19 cellular contexts compared by ENCODE assay signal in the genomic region with DNA sequence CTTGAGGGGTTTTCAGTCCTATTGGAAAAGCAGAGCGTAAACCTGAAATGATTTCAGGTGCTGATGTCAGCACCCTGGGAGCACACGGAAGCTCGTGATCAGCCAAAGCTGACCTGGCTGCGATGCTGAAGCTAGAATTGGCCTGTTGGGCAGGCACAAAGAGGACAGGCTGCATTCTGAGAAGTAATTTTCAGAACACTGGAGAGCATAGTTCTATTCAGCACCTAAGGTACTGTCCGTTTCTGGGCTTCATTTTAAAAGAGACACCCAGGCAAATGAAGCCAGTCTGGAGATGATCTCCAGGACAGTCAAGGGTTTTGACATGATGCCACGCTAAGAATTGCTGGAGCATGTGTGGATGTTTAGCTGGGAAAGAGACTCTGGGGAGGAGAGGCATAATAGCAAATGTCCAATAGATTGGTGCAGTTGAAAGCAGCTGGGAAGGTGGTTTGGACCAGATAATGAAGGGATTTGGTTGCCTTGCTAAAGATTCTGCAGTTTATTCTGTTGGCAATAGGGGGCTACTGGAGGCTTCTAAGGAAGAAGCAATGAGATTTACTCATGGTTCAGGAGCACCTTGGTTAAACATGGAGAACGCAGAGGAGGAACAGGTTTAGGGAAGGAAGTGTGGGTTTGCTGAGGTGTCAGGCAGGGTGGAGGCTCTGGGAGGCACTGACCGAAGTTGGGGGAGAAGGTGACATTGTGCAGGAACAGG.
DNase-seq lines count a peak whose midpoint lies in the region; ATAC-seq, FAIRE-seq and TF ChIP-seq lines count a peak whose summit lies in the region.
"Had no signal": no experiment of that assay in that cellular context is flagged by ENCODE, and none has a peak within 500 bp of the region (broad histone marks: within the 10 kb centered on the region; RNA-seq: fewer than 3 reads in every experiment).

No MANE protein-coding gene starts in this region.

- TF ChIP-seq EP300 in HepG2 (IDR thresholded peaks at IDR 0.05; ENCODE audit: low read depth in 2 of 2, low read length in 2 of 2) (no peak), HepG2 (CRISPR knock-in tag; IDR thresholded peaks at IDR 0.05; ENCODE audit: borderline replicate concordance) (no peak), transverse colon (IDR thresholded peaks at IDR 0.05; ENCODE audit: low read depth) (no peak)

- in situ Hi-C loops in HepG2 (cut with HindIII; ENCODE audit: extremely low pct_ligation_motif_present, low pct_unique_long_range_greater_than_20kb) = loop anchor here (25.0 kb wide), 1 partner anchor 868 kb away; no protein-coding TSS in a partner anchor
- in situ Hi-C loops in transverse colon (cut with MboI; ENCODE audit: low pct_ligation_motif_present in 1 of 4, low pct_unique_long_range_greater_than_20kb in 1 of 4, low sequenced_read_pairs in 3 of 4) = loop anchor here in 3 of 4 donors (10.0 to 25.0 kb wide), 3 partner anchors 293 to 318 kb away; a partner anchor contains a TSS

- TF ChIP-seq CTCF in HepG2 (CRISPR knock-in tag; IDR thresholded peaks at IDR 0.05) = no peak
- no peak for TF ChIP-seq CTCF in right lobe of liver (IDR thresholded peaks at IDR 0.05)
- TF ChIP-seq CTCF in OCI-LY1 (IDR thresholded peaks at IDR 0.05; ENCODE audit: low read length) = peak; percentile 30; the same call in 1 of the 2 replicates
- peak; percentile 31 for TF ChIP-seq CTCF in epithelial cell of proximal tubule (conservative IDR thresholded peaks at IDR 0.05; ENCODE audit: low read depth, low read length)
- no peak for TF ChIP-seq CTCF in transverse colon (IDR thresholded peaks at IDR 0.05)

- H4K20me1 ChIP-seq in HepG2 (ENCODE audit: insufficient read depth, low read length) = no peaks in the 10 kb centered on the region
- H4K20me1 ChIP-seq in OCI-LY1 (ENCODE audit: insufficient read depth, low read length) = no peaks in the 10 kb centered on the region

- POLR2A ChIA-PET in HepG2 (lab: Yijun Ruan, JAX) = no interaction called here

- BruUV-seq in HepG2 (replicated peaks; lab: Mats Ljungman, UMichigan) = no TSS peak

- 26% methylated on average over 8 of the region's 8 CpGs for WGBS in HepG2 (ENCODE audit: low lambda C conversion rate)
- WGBS in right lobe of liver (ENCODE audit: insufficient coverage, low coverage, low lambda C conversion rate, missing lambda C conversion rate) = 46% methylated on average over 4 of the region's 8 CpGs
- 61 to 82% methylated on average over 3 to 8 of the region's 8 CpGs for WGBS in transverse colon (ENCODE audit: low coverage in 1 of 2), 2 donors

- peak; percentile 15 for FAIRE-seq in HepG2 (lab: Jason Lieb, UNC)
- FAIRE-seq: islet of Langerhans, urothelium cell line had no signal

- H3K79me2 ChIP-seq in HepG2 (ENCODE audit: insufficient read depth, low read length) (no peaks in the 10 kb centered on the region), OCI-LY1 (ENCODE audit: insufficient read depth, low read length) (no peaks in the 10 kb centered on the region)

- H3K9ac ChIP-seq in HepG2 (ENCODE audit: insufficient read depth, low read depth, low read length) (no peak overlapping the region), OCI-LY1 (ENCODE audit: low read length) (no peak overlapping the region)

- H3F3A ChIP-seq in OCI-LY1 (ENCODE audit: insufficient read depth, low read length) = no peaks in the 10 kb centered on the region

- CTCF ChIA-PET in HepG2 (lab: Yijun Ruan, JAX; ENCODE audit: low intra/inter-chr PET ratio, low total read pairs) = no interaction called here

- no peaks in the 10 kb centered on the region for H3K4me1 ChIP-seq in HepG2 (ENCODE audit: insufficient read depth, low read length)
- H3K4me1 ChIP-seq in right lobe of liver = no peaks in the 10 kb centered on the region
- H3K4me1 ChIP-seq in OCI-LY1 (ENCODE audit: insufficient read depth, low read length, severe bottlenecking) = peaks cover 7% of the 10 kb centered on the region
- H3K4me1 ChIP-seq in transverse colon = no peaks in the 10 kb centered on the region
- H3K4me1 ChIP-seq: right atrium auricular region had no signal

- no peak for TF ChIP-seq RAD21 in HepG2 (CRISPR knock-in tag; IDR thresholded peaks at IDR 0.05)

- ATAC-seq in HepG2 = peak; percentile 44; the same call in 2 of the 3 replicates
- no peak for ATAC-seq in right lobe of liver
- ATAC-seq in GM21529 (IDR thresholded peaks at IDR 0.05; ENCODE audit: unreplicated experiment) = no peak
- ATAC-seq in sciatic nerve = no peak
- ATAC-seq: effector memory CD8-positive, alpha-beta T cell; gastrocnemius medialis; T-cell had no signal

- no peaks in the 10 kb centered on the region for H3K9me2 ChIP-seq in OCI-LY1 (ENCODE audit: low read depth, low read length)

- H2AFZ ChIP-seq in HepG2 (ENCODE audit: low read length) (no peak overlapping the region), OCI-LY1 (ENCODE audit: low read length) (no peak overlapping the region)

- H3K4me3 ChIP-seq in HepG2 (replicated peaks in 1 of 3; ENCODE audit: insufficient read depth in 1 of 3, low read depth in 2 of 3, low read length in 3 of 3) (no peak overlapping the region), right lobe of liver (no peak overlapping the region), OCI-LY1 (ENCODE audit: low read depth, low read length, poor library complexity, severe bottlenecking) (no peak overlapping the region), epithelial cell of proximal tubule (ENCODE audit: low read depth, low read length) (no peak overlapping the region), transverse colon (no peak overlapping the region)
- H3K4me3 ChIP-seq: gastrocnemius medialis, right atrium auricular region had no signal

- H3K27ac ChIP-seq in HepG2 (ENCODE audit: extremely low read length, insufficient read depth, low read length) = no peak overlapping the region
- H3K27ac ChIP-seq in right lobe of liver = no peak overlapping the region
- H3K27ac ChIP-seq in OCI-LY1 (ENCODE audit: low read depth, low read length, poor library complexity, severe bottlenecking) = no peak overlapping the region
- H3K27ac ChIP-seq in transverse colon = no peak overlapping the region
- H3K27ac ChIP-seq: right atrium auricular region had no signal

- H3K4me2 ChIP-seq in HepG2 (ENCODE audit: low read depth, low read length) (no peak overlapping the region), OCI-LY1 (ENCODE audit: low read length) (no peak overlapping the region)

- TF ChIP-seq POLR2A in HepG2 (IDR thresholded peaks at IDR 0.05; ENCODE audit: insufficient read depth in 1 of 2, low read depth in 2 of 2, low read length in 2 of 2) = no peak
- no peak for TF ChIP-seq POLR2A in right lobe of liver (IDR thresholded peaks at IDR 0.05)
- TF ChIP-seq POLR2A in transverse colon (IDR thresholded peaks at IDR 0.05) = no peak

- intact Hi-C loops in HepG2 (cut with micrococcal nuclease; ENCODE audit: unreplicated experiment) = no loop called here
- intact Hi-C loops in right lobe of liver (cut with DNase I) = no loop called here
- intact Hi-C loops in transverse colon (cut with DNase I; ENCODE audit: low total_unique reads) = no loop called here
- intact Hi-C loops in sciatic nerve (cut with DNase I) = no loop called here

- DNase-seq in HepG2 (ENCODE audit: low spot score) (no peak), right lobe of liver (no peak), epithelial cell of proximal tubule (ENCODE audit: low read depth) (no peak), transverse colon (no peak), UCSD-AML1 (lab: John Stamatoyannopoulos, UW; ENCODE audit: unreplicated experiment) (no peak), sciatic nerve (ENCODE audit: low spot score) (no peak)
- DNase-seq: activated CD4-positive, alpha-beta T cell treated with anti-CD3 and anti-CD28 coated beads for 4 hours; effector memory CD8-positive, alpha-beta T cell; EL; gastrocnemius medialis; NCI-H2081; stimulated activated CD4-positive, alpha-beta T cell treated with anti-CD3 and anti-CD28 coated beads, Interleukin-4, amount 100 ng/mL, for 24 hours; stimulated activated naive CD4-positive, alpha-beta T cell; T-cell had no signal

- H3K27me3 ChIP-seq in HepG2 (ENCODE audit: control insufficient read depth in 1 of 2, insufficient read depth in 2 of 2, low read length in 2 of 2) (peaks cover 0 to 22% of the 10 kb centered on the region in 2 experiments; a peak in 1 of 5 replicates), right lobe of liver (no peaks in the 10 kb centered on the region), OCI-LY1 (ENCODE audit: insufficient read depth, low read length) (no peaks in the 10 kb centered on the region; the same call in 1 of the 2 replicates), transverse colon (no peaks in the 10 kb centered on the region)
- H3K27me3 ChIP-seq: gastrocnemius medialis, right atrium auricular region had no signal

- H3K36me3 ChIP-seq in HepG2 (replicated peaks in 1 of 2; ENCODE audit: control insufficient read depth in 1 of 2, insufficient read depth in 2 of 2, low read length in 2 of 2) = no peaks in the 10 kb centered on the region
- no peaks in the 10 kb centered on the region for H3K36me3 ChIP-seq in right lobe of liver
- no peaks in the 10 kb centered on the region for H3K36me3 ChIP-seq in OCI-LY1 (ENCODE audit: insufficient read depth, low read length)
- no peaks in the 10 kb centered on the region for H3K36me3 ChIP-seq in transverse colon
- H3K36me3 ChIP-seq: gastrocnemius medialis, right atrium auricular region had no signal

- H3K9me3 ChIP-seq in HepG2 (ENCODE audit: low read length) = no peaks in the 10 kb centered on the region
- no peaks in the 10 kb centered on the region for H3K9me3 ChIP-seq in right lobe of liver
- H3K9me3 ChIP-seq in OCI-LY1 (ENCODE audit: low read length) = no peaks in the 10 kb centered on the region
- H3K9me3 ChIP-seq in transverse colon = peaks cover under 1 to 3% of the 10 kb centered on the region in 2 donors
- H3K9me3 ChIP-seq: gastrocnemius medialis had no signal

TF ChIP-seq in HepG2, 621 proteins besides CTCF, POLR2A, EP300 and RAD21 (continues in another document):
- TF ChIP-seq HNF4A (CRISPR knock-in tag; IDR thresholded peaks at IDR 0.05) (no peak), ZNF343 (CRISPR knock-in tag; IDR thresholded peaks at IDR 0.05) (no peak), ZNF550 (CRISPR knock-in tag; IDR thresholded peaks at IDR 0.05; ENCODE audit: borderline replicate concordance) (no peak), ZNF20 (CRISPR knock-in tag; IDR thresholded peaks at IDR 0.05) (no peak)

Comparison
In these comparisons a context has a peak if more than half of its experiments do, and no peak if none do; other contexts are left out.
1. CTCF ChIP-seq: peak in OCI-LY1 (single experiment) and epithelial cell of proximal tubule (single experiment); none in HepG2 (single experiment), right lobe of liver (0 of 4) and transverse colon (0 of 5).